8 cellular contexts compared by ENCODE assay signal in genomic region chr1:156746716-156747631, GRCh38. TPM values are rescaled to one million over a fixed set of nuclear protein-coding genes. Genes with fewer than 3 reads are reported as not detected.
DNase-seq lines count a peak whose midpoint lies in the region; ATAC-seq and TF ChIP-seq lines count a peak whose summit lies in the region.

No MANE protein-coding gene starts in this region.

- intact Hi-C loops in activated B cell treated with CpG ODN at 0.5 μM for 24 hours (cut with micrococcal nuclease), result no loop called here
- intact Hi-C loops in dorsolateral prefrontal cortex (cut with DNase I), result no loop called here

- no peaks in the 10 kb centered on the region for H3K27me3 ChIP-seq in dorsolateral prefrontal cortex

- peak overlapping the region; percentile 91 for H3K27ac Mint-ChIP-seq in activated B cell treated with CpG ODN at 0.5 μM for 24 hours

- TF ChIP-seq CTCF in activated B cell treated with CpG ODN at 0.5 μM for 24 hours (IDR thresholded peaks at IDR 0.05) (no peak), dorsolateral prefrontal cortex (IDR thresholded peaks at IDR 0.05 in 54 of 56, conservative IDR thresholded peaks at IDR 0.05 in 2 of 56; ENCODE audit: low read depth in 1 of 56, partially characterized antibody in 56 of 56) (peak in 11 of 56 donors; percentile 4 to 25 (median 14))

- POLR2A ChIA-PET in activated B cell treated with CpG ODN at 0.5 μM for 24 hours (lab: Charles Lee), result interaction anchor here (0.6 to 3.1 kb wide), 6 partner anchors 16 to 27 kb away, joined by 4 to 19 read pairs (median 5); partner anchors contain the start of genes ISG20L2, METTL25B and PRCC

- DNase-seq in ACHN (peak; percentile 92), NCI-H2107 treated with DMSO at 0.1 percent for 48 hours (lab: John Stamatoyannopoulos, UW; ENCODE audit: unreplicated experiment) (peak; percentile 72), activated B cell treated with CpG ODN at 0.5 μM for 24 hours (peak; percentile 50), dorsolateral prefrontal cortex (peak; percentile 68 to 90 (median 82)), left kidney (ENCODE audit: low read depth, low spot score) (peak; percentile 96)
- peak; percentile 54 for DNase-seq in stimulated activated CD4-positive, alpha-beta T cell treated with anti-CD3 and anti-CD28 coated beads, Interleukin-1b, Interleukin-23, amount 100 ng/mL, for 48 hours

- in situ Hi-C loops in ACHN (cut with HindIII; ENCODE audit: low pct_ligation_motif_present, low pct_unique_long_range_greater_than_20kb, low sequenced_read_pairs), result no loop called here

- ATAC-seq in GM19023 (IDR thresholded peaks at IDR 0.05; ENCODE audit: unreplicated experiment), result peak; percentile 35
- peak; percentile 33 for ATAC-seq in activated B cell treated with CpG ODN at 0.5 μM for 24 hours (ENCODE audit: low read depth)
- ATAC-seq in HG03097 (IDR thresholded peaks at IDR 0.05; ENCODE audit: low FRiP score, unreplicated experiment), result no peak

- peak overlapping the region; percentile 90 for H3K4me3 Mint-ChIP-seq in activated B cell treated with CpG ODN at 0.5 μM for 24 hours

- H3K27ac ChIP-seq in dorsolateral prefrontal cortex, result peak overlapping the region; percentile 86 to 100 (median 98)

- peaks cover 52% of the 10 kb centered on the region for H3K4me1 Mint-ChIP-seq in activated B cell treated with CpG ODN at 0.5 μM for 24 hours

- CTCF ChIA-PET in activated B cell treated with CpG ODN at 0.5 μM for 24 hours (lab: Charles Lee), result interaction anchor here (1.0 kb wide), 1 partner anchor 113 kb away, joined by 3 read pairs; the partner anchor contains the start of gene NTRK1

- no peaks in the 10 kb centered on the region for H3K9me3 Mint-ChIP-seq in activated B cell treated with CpG ODN at 0.5 μM for 24 hours

- no peaks in the 10 kb centered on the region for H3K27me3 Mint-ChIP-seq in activated B cell treated with CpG ODN at 0.5 μM for 24 hours

- H3K36me3 Mint-ChIP-seq in activated B cell treated with CpG ODN at 0.5 μM for 24 hours (ENCODE audit: low read depth), result peaks cover 39% of the 10 kb centered on the region

- H3K4me3 ChIP-seq in dorsolateral prefrontal cortex, result peak overlapping the region; percentile 48 to 99 (median 93)

RNA-seq across cellular contexts. Expression of gene HDGF, which starts 4.5 kb away (rescaled TPM):
- total RNA-seq in activated B cell treated with CpG ODN at 0.5 μM for 24 hours, result 107 and 113 TPM in 2 replicates
- 100 to 1,000 TPM in 98 of 120 experiments, 10 to 100 TPM in 22; 83.7 to 170 (median 109) TPM for total RNA-seq in dorsolateral prefrontal cortex

RNA-seq across cellular contexts. Expression of gene MRPL24, which starts 6.1 kb away (rescaled TPM):
- total RNA-seq in activated B cell treated with CpG ODN at 0.5 μM for 24 hours (65.8 and 83.7 TPM in 2 replicates), dorsolateral prefrontal cortex (10 to 100 TPM; 38.0 to 78.2 (median 53.2) TPM)

RNA-seq across cellular contexts. Expression of gene ISG20L2, which starts 18.4 kb away (rescaled TPM):
- total RNA-seq in activated B cell treated with CpG ODN at 0.5 μM for 24 hours (50.8 and 53.0 TPM in 2 replicates), dorsolateral prefrontal cortex (10 to 100 TPM; 16.3 to 48.9 (median 30.2) TPM)

RNA-seq across cellular contexts. Expression of gene METTL25B, which starts 18.7 kb away (rescaled TPM):
- total RNA-seq in activated B cell treated with CpG ODN at 0.5 μM for 24 hours, result 54.5 and 56.7 TPM in 2 replicates
- 10 to 100 TPM; 18.8 to 53.1 (median 32.3) TPM for total RNA-seq in dorsolateral prefrontal cortex

RNA-seq across cellular contexts. Expression of gene PRCC, which starts 20.4 kb away (rescaled TPM):
- 80.4 and 81.4 TPM in 2 replicates for total RNA-seq in activated B cell treated with CpG ODN at 0.5 μM for 24 hours
- total RNA-seq in dorsolateral prefrontal cortex, result 10 to 100 TPM; 46.7 to 90.4 (median 66.7) TPM
